ENCODE assay signal across 10 cellular contexts in genomic region chrX:119721926-119722325, GRCh38. TPM values are rescaled to one million over a fixed set of nuclear protein-coding genes. Genes with fewer than 3 reads are reported as not detected.
"Had no signal": no experiment of that assay in that cellular context is flagged by ENCODE, and none has a peak within 500 bp of the region (broad histone marks: within the 10 kb centered on the region; RNA-seq: fewer than 3 reads in every experiment).

No MANE protein-coding gene starts in this region.

- H3K4me3 ChIP-seq: GM23248, GM23338, HAP-1 had no signal

- H3K4me2 ChIP-seq: GM23338 had no signal

- DNase-seq: GM23248, GOT3, H7, H9, HCEC 1CT, HFFc6 had no signal

- H3K9me3 Mint-ChIP-seq: GM23338, HFFc6 had no signal

- FAIRE-seq: H54 had no signal

- H3K27ac ChIP-seq: GM23248 had no signal

- H3K4me3 Mint-ChIP-seq: GM23338, H9, HFFc6 had no signal

- H2AFZ ChIP-seq: GM23248, GM23338 had no signal

- H3K36me3 ChIP-seq: HAP-1 had no signal

- H3K9ac ChIP-seq: GM23248 had no signal

- H3K4me1 ChIP-seq: HAP-1 had no signal

- H3K27ac Mint-ChIP-seq: GM23338, H9, HFFc6 had no signal

- H3K9me3 ChIP-seq: HAP-1 had no signal

- ATAC-seq: GM23338, HCT116 had no signal

RNA-seq across cellular contexts. Expression of gene SOWAHD, which starts 36.5 kb away (rescaled TPM):
- polyA plus RNA-seq: GM23248 had no signal
